ENCODE assay signal across 1 cellular context in genomic region chr12:47824198-47824597, GRCh38.
TF ChIP-seq lines count a peak whose summit lies in the region.

No MANE protein-coding gene starts in this region.

TF ChIP-seq in GM23338, 12 proteins besides CTCF, POLR2A, EP300 and RAD21 (continued from another document):
- TF ChIP-seq, protein P1, sequence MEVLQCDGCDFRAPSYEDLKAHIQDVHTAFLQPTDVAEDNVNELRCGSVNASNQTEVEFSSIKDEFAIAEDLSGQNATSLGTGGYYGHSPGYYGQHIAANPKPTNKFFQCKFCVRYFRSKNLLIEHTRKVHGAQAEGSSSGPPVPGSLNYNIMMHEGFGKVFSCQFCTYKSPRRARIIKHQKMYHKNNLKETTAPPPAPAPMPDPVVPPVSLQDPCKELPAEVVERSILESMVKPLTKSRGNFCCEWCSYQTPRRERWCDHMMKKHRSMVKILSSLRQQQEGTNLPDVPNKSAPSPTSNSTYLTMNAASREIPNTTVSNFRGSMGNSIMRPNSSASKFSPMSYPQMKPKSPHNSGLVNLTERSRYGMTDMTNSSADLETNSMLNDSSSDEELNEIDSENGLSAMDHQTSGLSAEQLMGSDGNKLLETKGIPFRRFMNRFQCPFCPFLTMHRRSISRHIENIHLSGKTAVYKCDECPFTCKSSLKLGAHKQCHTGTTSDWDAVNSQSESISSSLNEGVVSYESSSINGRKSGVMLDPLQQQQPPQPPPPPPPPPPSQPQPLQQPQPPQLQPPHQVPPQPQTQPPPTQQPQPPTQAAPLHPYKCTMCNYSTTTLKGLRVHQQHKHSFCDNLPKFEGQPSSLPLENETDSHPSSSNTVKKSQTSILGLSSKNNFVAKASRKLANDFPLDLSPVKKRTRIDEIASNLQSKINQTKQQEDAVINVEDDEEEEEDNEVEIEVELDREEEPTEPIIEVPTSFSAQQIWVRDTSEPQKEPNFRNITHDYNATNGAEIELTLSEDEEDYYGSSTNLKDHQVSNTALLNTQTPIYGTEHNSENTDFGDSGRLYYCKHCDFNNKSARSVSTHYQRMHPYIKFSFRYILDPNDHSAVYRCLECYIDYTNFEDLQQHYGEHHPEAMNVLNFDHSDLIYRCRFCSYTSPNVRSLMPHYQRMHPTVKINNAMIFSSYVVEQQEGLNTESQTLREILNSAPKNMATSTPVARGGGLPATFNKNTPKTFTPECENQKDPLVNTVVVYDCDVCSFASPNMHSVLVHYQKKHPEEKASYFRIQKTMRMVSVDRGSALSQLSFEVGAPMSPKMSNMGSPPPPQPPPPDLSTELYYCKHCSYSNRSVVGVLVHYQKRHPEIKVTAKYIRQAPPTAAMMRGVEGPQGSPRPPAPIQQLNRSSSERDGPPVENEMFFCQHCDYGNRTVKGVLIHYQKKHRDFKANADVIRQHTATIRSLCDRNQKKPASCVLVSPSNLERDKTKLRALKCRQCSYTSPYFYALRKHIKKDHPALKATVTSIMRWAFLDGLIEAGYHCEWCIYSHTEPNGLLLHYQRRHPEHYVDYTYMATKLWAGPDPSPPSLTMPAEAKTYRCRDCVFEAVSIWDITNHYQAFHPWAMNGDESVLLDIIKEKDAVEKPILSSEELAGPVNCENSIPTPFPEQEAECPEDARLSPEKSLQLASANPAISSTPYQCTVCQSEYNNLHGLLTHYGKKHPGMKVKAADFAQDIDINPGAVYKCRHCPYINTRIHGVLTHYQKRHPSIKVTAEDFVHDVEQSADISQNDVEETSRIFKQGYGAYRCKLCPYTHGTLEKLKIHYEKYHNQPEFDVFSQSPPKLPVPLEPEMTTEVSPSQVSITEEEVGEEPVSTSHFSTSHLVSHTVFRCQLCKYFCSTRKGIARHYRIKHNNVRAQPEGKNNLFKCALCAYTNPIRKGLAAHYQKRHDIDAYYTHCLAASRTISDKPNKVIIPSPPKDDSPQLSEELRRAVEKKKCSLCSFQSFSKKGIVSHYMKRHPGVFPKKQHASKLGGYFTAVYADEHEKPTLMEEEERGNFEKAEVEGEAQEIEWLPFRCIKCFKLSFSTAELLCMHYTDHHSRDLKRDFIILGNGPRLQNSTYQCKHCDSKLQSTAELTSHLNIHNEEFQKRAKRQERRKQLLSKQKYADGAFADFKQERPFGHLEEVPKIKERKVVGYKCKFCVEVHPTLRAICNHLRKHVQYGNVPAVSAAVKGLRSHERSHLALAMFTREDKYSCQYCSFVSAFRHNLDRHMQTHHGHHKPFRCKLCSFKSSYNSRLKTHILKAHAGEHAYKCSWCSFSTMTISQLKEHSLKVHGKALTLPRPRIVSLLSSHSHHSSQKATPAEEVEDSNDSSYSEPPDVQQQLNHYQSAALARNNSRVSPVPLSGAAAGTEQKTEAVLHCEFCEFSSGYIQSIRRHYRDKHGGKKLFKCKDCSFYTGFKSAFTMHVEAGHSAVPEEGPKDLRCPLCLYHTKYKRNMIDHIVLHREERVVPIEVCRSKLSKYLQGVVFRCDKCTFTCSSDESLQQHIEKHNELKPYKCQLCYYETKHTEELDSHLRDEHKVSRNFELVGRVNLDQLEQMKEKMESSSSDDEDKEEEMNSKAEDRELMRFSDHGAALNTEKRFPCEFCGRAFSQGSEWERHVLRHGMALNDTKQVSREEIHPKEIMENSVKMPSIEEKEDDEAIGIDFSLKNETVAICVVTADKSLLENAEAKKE (CRISPR knock-in tag; IDR thresholded peaks at IDR 0.05), result no peak
- TF ChIP-seq ZNF114 (CRISPR knock-in tag; IDR thresholded peaks at IDR 0.05) (no peak), JUNB (IDR thresholded peaks at IDR 0.05; ENCODE audit: unreplicated experiment) (no peak), ETS1 (IDR thresholded peaks at IDR 0.05) (no peak), NANOG (IDR thresholded peaks at IDR 0.05; ENCODE audit: borderline replicate concordance) (no peak), EZH2 (IDR thresholded peaks at IDR 0.05; ENCODE audit: low read depth, unreplicated experiment) (no peak), CREB1 (CRISPR knock-in tag; IDR thresholded peaks at IDR 0.05; ENCODE audit: low read depth) (no peak), POLR2AphosphoS5 (IDR thresholded peaks at IDR 0.05; ENCODE audit: low read depth) (no peak), STAT1 (IDR thresholded peaks at IDR 0.05; ENCODE audit: unreplicated experiment) (no peak), EZH2phosphoT487 (IDR thresholded peaks at IDR 0.05; ENCODE audit: unreplicated experiment) (no peak)
